ENCODE assay signal across 8 cellular contexts in genomic region chr3:122890077-122890484, GRCh38.
DNase-seq lines count a peak whose midpoint lies in the region; ATAC-seq and TF ChIP-seq lines count a peak whose summit lies in the region.

No MANE protein-coding gene starts in this region.

- H2AFZ ChIP-seq in fibroblast of lung (ENCODE audit: low read length) = no peak overlapping the region

- H3K27me3 ChIP-seq in fibroblast of lung (ENCODE audit: control insufficient read depth, insufficient read depth, low read length) = peaks cover 5% of the 10 kb centered on the region

- H3K9me3 ChIP-seq in fibroblast of lung (ENCODE audit: control insufficient read depth, insufficient read depth, low read depth, low read length) = no peaks in the 10 kb centered on the region

- ATAC-seq in GM18498 (IDR thresholded peaks at IDR 0.05; ENCODE audit: unreplicated experiment) (peak; percentile 78), HG03045 (IDR thresholded peaks at IDR 0.05; ENCODE audit: unreplicated experiment) (no peak)

- H3K4me3 ChIP-seq in AG04449 (ENCODE audit: low read depth, low read length) = no peak overlapping the region
- H3K4me3 ChIP-seq in fibroblast of lung (replicated peaks in 1 of 4; ENCODE audit: control extremely low read depth in 1 of 4, insufficient read depth in 1 of 4, low read depth in 3 of 4, low read length in 4 of 4) = no peak overlapping the region

- H3K36me3 ChIP-seq in fibroblast of lung (ENCODE audit: control insufficient read depth, insufficient read depth, low read length) = no peaks in the 10 kb centered on the region

- POLR2A ChIA-PET in AG04449 (lab: Yijun Ruan, JAX) = no interaction called here

- H3K4me2 ChIP-seq in fibroblast of lung (ENCODE audit: extremely low read depth, insufficient read depth, low read length) = no peak overlapping the region

- TF ChIP-seq CTCF in AG04449 (IDR thresholded peaks at IDR 0.05; ENCODE audit: insufficient read depth, low read length, missing control alignments) (no peak), fibroblast of lung (conservative IDR thresholded peaks at IDR 0.05 in 1 of 2, IDR thresholded peaks at IDR 0.05 in 1 of 2; ENCODE audit: low read depth in 1 of 2, low read length in 2 of 2) (no peak)

- CTCF ChIA-PET in AG04449 (lab: Yijun Ruan, JAX) = interaction anchor here (1.2 kb wide), 1 partner anchor 9 kb away, joined by 3 read pairs; no protein-coding TSS in a partner anchor

- H3K79me2 ChIP-seq in fibroblast of lung (ENCODE audit: control insufficient read depth, insufficient read depth, low read length) = no peaks in the 10 kb centered on the region

- H3K4me1 ChIP-seq in fibroblast of lung (ENCODE audit: control insufficient read depth, extremely low read depth, insufficient read depth, low read length) = no peaks in the 10 kb centered on the region

- DNase-seq in AG04449 (ENCODE audit: low read depth, low spot score) (peak; percentile 3), M059J (ENCODE audit: low read depth) (peak; percentile 10), fibroblast of lung (ENCODE audit: low read depth in 2 of 2) (peak; percentile 67 to 72), non-pigmented ciliary epithelial cell (ENCODE audit: low read depth) (peak; percentile 14), retina (no peak)
- no peak for DNase-seq in stimulated activated CD4-positive, alpha-beta T cell treated with anti-CD3 and anti-CD28 coated beads, Interleukin-1b, Interleukin-23, amount 100 ng/mL, for 48 hours

- H3K27ac ChIP-seq in fibroblast of lung (ENCODE audit: insufficient read depth, low read length) = no peak overlapping the region

- H4K20me1 ChIP-seq in fibroblast of lung (ENCODE audit: control insufficient read depth, extremely low read depth, insufficient read depth, low read length) = no peaks in the 10 kb centered on the region

- no peak overlapping the region for H3K9ac ChIP-seq in fibroblast of lung (ENCODE audit: insufficient read depth, low read length)

Comparison
In these comparisons a context has a peak if more than half of its experiments do, and no peak if none do; other contexts are left out.
1. DNase-seq: peak in AG04449 (single experiment), M059J (single experiment), fibroblast of lung (2 of 2) and non-pigmented ciliary epithelial cell (single experiment); none in retina (single experiment) and stimulated activated CD4-positive, alpha-beta T cell treated with anti-CD3 and anti-CD28 coated beads, Interleukin-1b, Interleukin-23, amount 100 ng/mL, for 48 hours (single experiment).